ENCODE assay signal across 30 cellular contexts in genomic region chr17:41386227-41386626, GRCh38. TPM values are rescaled to one million over a fixed set of nuclear protein-coding genes. Genes with fewer than 3 reads are reported as not detected.
"Had no signal": no experiment of that assay in that cellular context is flagged by ENCODE, and none has a peak within 500 bp of the region (broad histone marks: within the 10 kb centered on the region; RNA-seq: fewer than 3 reads in every experiment).

No MANE protein-coding gene starts in this region.

- H3K4me3 Mint-ChIP-seq: stimulated activated effector memory CD8-positive, alpha-beta T cell treated with anti-CD3 and anti-CD28 coated beads, Interleukin-12 subunit alpha, Interleukin-12 subunit beta, amount 100 ng/mL, for 72 hours; stimulated activated memory B cell treated with anti-CD40 and anti-IgM and Interleukin-4, amounts not matched to agents 10 μg/mL and 1 μg/mL and 100 μg/mL, for 72 hours; stimulated activated naive B cell treated with anti-CD40 and anti-IgM and Interleukin-4, amounts not matched to agents 10 μg/mL and 1 μg/mL and 100 μg/mL, for 72 hours; stimulated activated naive CD8-positive, alpha-beta T cell treated with anti-CD3 and anti-CD28 coated beads, Interleukin-15, amount 100 ng/mL, for 72 hours; stimulated activated naive CD8-positive, alpha-beta T cell treated with anti-CD3 and anti-CD28 coated beads, Interleukin-15, Interleukin-2, amounts not matched to agents 100 ng/mL and 50 ng/mL, for 24 hours; type B pancreatic cell had no signal

- H3K4me1 Mint-ChIP-seq: stimulated activated effector memory CD8-positive, alpha-beta T cell treated with anti-CD3 and anti-CD28 coated beads, Interleukin-12 subunit alpha, Interleukin-12 subunit beta, amount 100 ng/mL, for 72 hours; stimulated activated memory B cell treated with anti-CD40 and anti-IgM and Interleukin-4, amounts not matched to agents 10 μg/mL and 1 μg/mL and 100 μg/mL, for 72 hours; stimulated activated naive B cell treated with anti-CD40 and anti-IgM and Interleukin-4, amounts not matched to agents 10 μg/mL and 1 μg/mL and 100 μg/mL, for 72 hours; stimulated activated naive CD8-positive, alpha-beta T cell treated with anti-CD3 and anti-CD28 coated beads, Interleukin-15, amount 100 ng/mL, for 72 hours had no signal

- H3K4me3 ChIP-seq: stomach, suprapubic skin, testis, thoracic aorta, thyroid gland, tibial artery, tibial nerve, transverse colon, upper lobe of left lung, upper lobe of right lung, uterus, vagina had no signal

- H3K36me3 Mint-ChIP-seq: stimulated activated effector memory CD8-positive, alpha-beta T cell treated with anti-CD3 and anti-CD28 coated beads, Interleukin-12 subunit alpha, Interleukin-12 subunit beta, amount 100 ng/mL, for 72 hours; type B pancreatic cell had no signal

- H3K4me1 ChIP-seq: stomach, suprapubic skin, testis, thyroid gland, tibial artery, tibial nerve, transverse colon, upper lobe of left lung, upper lobe of right lung, uterus, vagina had no signal

- FAIRE-seq: urothelium cell line had no signal

- H3K27me3 Mint-ChIP-seq: stimulated activated naive CD8-positive, alpha-beta T cell treated with anti-CD3 and anti-CD28 coated beads, Interleukin-15, amount 100 ng/mL, for 72 hours; type B pancreatic cell had no signal

- H3K27ac ChIP-seq: stomach, suprapubic skin, testis, thoracic aorta, thyroid gland, tibial artery, tibial nerve, transverse colon, upper lobe of left lung, upper lobe of right lung, uterus, vagina had no signal

- DNase-seq: stimulated activated CD4-positive, alpha-beta T cell treated with anti-CD3 and anti-CD28 coated beads, Interleukin-2, amount 100 ng/mL, for 48 hours; stimulated activated CD4-positive, alpha-beta T cell treated with anti-CD3 and anti-CD28 coated beads, Interleukin-4, amount 100 ng/mL, for 1 hour; stimulated activated CD4-positive, alpha-beta T cell treated with anti-CD3 and anti-CD28 coated beads, Interleukin-4, amount 100 ng/mL, for 24 hours; stimulated activated CD4-positive, alpha-beta T cell treated with anti-CD3 and anti-CD28 coated beads, Interleukin-4, amount 100 ng/mL, for 4 hours; stimulated activated CD8-positive, alpha-beta memory T cell treated with anti-CD3 and anti-CD28 coated beads, Interleukin-4, amount 100 ng/mL, for 48 hours; stimulated activated naive B cell treated with anti-CD40 and anti-IgM and Interleukin-4, amounts not matched to agents 10 μg/mL and 1 μg/mL and 100 μg/mL, for 72 hours; stimulated activated naive CD4-positive, alpha-beta T cell; stimulated activated naive CD4-positive, alpha-beta T cell treated with Interleukin-2 at 50 U/mL for 16 hours; stimulated activated naive CD8-positive, alpha-beta T cell treated with anti-CD3 and anti-CD28 coated beads, Interleukin-15, amount 100 ng/mL, for 72 hours; stimulated activated naive CD8-positive, alpha-beta T cell treated with anti-CD3 and anti-CD28 coated beads, Interleukin-15, Interleukin-2, amounts not matched to agents 100 U/mL and 50 U/mL, for 24 hours; stomach; substantia nigra; testis; thyroid gland; tibial artery; transverse colon; trophoblast cell; upper lobe of left lung; upper lobe of right lung; uterus had no signal

- H3K36me3 ChIP-seq: stomach, suprapubic skin, thoracic aorta, thyroid gland, tibial artery, tibial nerve, transverse colon, upper lobe of left lung, upper lobe of right lung, uterus, vagina had no signal

- H3K9me3 ChIP-seq: testis, thyroid gland, vagina had no signal

- ATAC-seq: stimulated activated effector memory CD8-positive, alpha-beta T cell treated with anti-CD3 and anti-CD28 coated beads, Interleukin-12 subunit alpha, Interleukin-12 subunit beta, amount 100 ng/mL, for 72 hours; stimulated activated memory B cell treated with anti-CD40 and anti-IgM and Interleukin-4, amounts not matched to agents 10 μg/mL and 1 μg/mL and 100 μg/mL, for 72 hours; stimulated activated naive B cell treated with anti-CD40 and anti-IgM and Interleukin-4, amounts not matched to agents 10 μg/mL and 1 μg/mL and 100 μg/mL, for 72 hours; stimulated activated naive CD8-positive, alpha-beta T cell treated with anti-CD3 and anti-CD28 coated beads, Interleukin-15, amount 100 ng/mL, for 72 hours; stimulated activated naive CD8-positive, alpha-beta T cell treated with anti-CD3 and anti-CD28 coated beads, Interleukin-15, Interleukin-2, amounts not matched to agents 100 U/mL and 50 U/mL, for 24 hours; upper lobe of right lung had no signal

- H3K27ac Mint-ChIP-seq: stimulated activated effector memory CD8-positive, alpha-beta T cell treated with anti-CD3 and anti-CD28 coated beads, Interleukin-12 subunit alpha, Interleukin-12 subunit beta, amount 100 ng/mL, for 72 hours; stimulated activated memory B cell treated with anti-CD40 and anti-IgM and Interleukin-4, amounts not matched to agents 10 μg/mL and 1 μg/mL and 100 μg/mL, for 72 hours; stimulated activated naive B cell treated with anti-CD40 and anti-IgM and Interleukin-4, amounts not matched to agents 10 μg/mL and 1 μg/mL and 100 μg/mL, for 72 hours; stimulated activated naive CD8-positive, alpha-beta T cell treated with anti-CD3 and anti-CD28 coated beads, Interleukin-15, amount 100 ng/mL, for 72 hours; stimulated activated naive CD8-positive, alpha-beta T cell treated with anti-CD3 and anti-CD28 coated beads, Interleukin-15, Interleukin-2, amounts not matched to agents 100 ng/mL and 50 ng/mL, for 24 hours; type B pancreatic cell had no signal

RNA-seq across cellular contexts. Expression of gene KRT34, which starts 4.1 kb away (rescaled TPM):
- polyA plus RNA-seq: urinary bladder had no signal

RNA-seq across cellular contexts. Expression of gene KRT31, which starts 11.2 kb away (rescaled TPM):
- polyA plus RNA-seq: urinary bladder had no signal

RNA-seq across cellular contexts. Expression of gene KRT33B, which starts 16.6 kb away (rescaled TPM):
- polyA plus RNA-seq: stomach, urinary bladder had no signal

RNA-seq across cellular contexts. Expression of gene KRT33A, which starts 35.6 kb away (rescaled TPM):
- polyA plus RNA-seq: urinary bladder had no signal

RNA-seq across cellular contexts. Expression of gene KRT37, which starts 38.2 kb away (rescaled TPM):
- polyA plus RNA-seq: stomach, urinary bladder had no signal
